Comparison of ENCODE assay signal across 8 cellular contexts in the genomic region with DNA sequence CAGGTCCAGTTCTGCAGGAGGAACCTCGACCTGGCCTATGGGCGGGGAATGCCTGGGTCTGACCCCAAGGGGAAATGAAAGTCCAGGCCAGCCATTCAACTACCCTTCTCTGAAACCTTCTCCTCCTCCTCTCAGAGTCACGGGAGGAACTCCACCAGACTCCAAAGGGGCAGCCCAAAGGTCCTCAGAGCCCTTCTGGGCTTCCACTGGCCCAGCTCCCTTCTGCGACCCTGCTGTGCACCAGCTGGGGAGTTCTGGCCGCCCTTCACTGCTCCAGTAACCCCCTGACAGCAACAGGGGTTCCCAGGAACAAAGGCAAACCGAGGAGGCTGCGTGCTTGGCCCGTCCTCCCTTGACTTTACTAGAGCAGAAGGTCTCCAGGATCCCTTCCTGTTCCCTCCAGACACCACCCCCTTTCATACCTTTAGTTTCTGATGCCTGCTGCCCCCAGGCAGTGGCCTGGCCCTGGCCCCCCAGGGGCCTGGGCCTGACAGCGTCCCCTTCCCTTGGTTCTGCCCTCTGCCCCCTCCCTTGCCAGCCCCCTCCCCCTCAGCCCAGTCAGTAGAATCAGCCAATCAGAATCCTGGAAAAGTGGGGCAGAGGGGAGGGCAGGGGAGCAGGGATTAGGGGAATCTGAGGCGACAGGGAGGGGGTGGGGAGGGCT. TPM values are rescaled to one million over a fixed set of nuclear protein-coding genes. Genes with fewer than 3 reads are reported as not detected.
DNase-seq lines count a peak whose midpoint lies in the region; ATAC-seq and TF ChIP-seq lines count a peak whose summit lies in the region.

No MANE protein-coding gene starts in this region.

- intact Hi-C loops in activated T-helper 1 cell treated with anti-CD3 and anti-CD28 coated beads, Interleukin-12 subunit alpha, Interleukin-12 subunit beta, Interleukin-2, Interleukin-4 antibody, amounts not matched to agents 30 ng/mL and 10 ng/mL and 1 ng/mL, durations not matched to agents 14 hours and 24 hours and 36 hours (cut with micrococcal nuclease): no loop called here

- H3K4me1 Mint-ChIP-seq in activated T-helper 1 cell treated with anti-CD3 and anti-CD28 coated beads, Interleukin-12 subunit alpha, Interleukin-12 subunit beta, Interleukin-2, Interleukin-4 antibody, amounts not matched to agents 30 ng/mL and 10 ng/mL and 1 ng/mL, durations not matched to agents 14 hours and 24 hours and 36 hours (ENCODE audit: low read depth): peaks cover 10% of the 10 kb centered on the region

- H3K36me3 ChIP-seq in esophagus (ENCODE audit: control insufficient read depth in 2 of 2, insufficient read depth in 2 of 2, low read length in 1 of 2): no peaks in the 10 kb centered on the region
- no peaks in the 10 kb centered on the region for H3K36me3 ChIP-seq in brain microvascular endothelial cell (replicated peaks)

- H3K27me3 ChIP-seq in esophagus (ENCODE audit: control insufficient read depth in 1 of 2, insufficient read depth in 2 of 2, low read length in 2 of 2): no peaks in the 10 kb centered on the region
- no peaks in the 10 kb centered on the region for H3K27me3 ChIP-seq in brain microvascular endothelial cell (replicated peaks)

- peaks cover 0 to 32% of the 10 kb centered on the region in 2 donors for H3K4me1 ChIP-seq in esophagus (ENCODE audit: control insufficient read depth in 2 of 2, insufficient read depth in 2 of 2, low read length in 1 of 2)

- H3K4me3 ChIP-seq in esophagus (ENCODE audit: low read depth in 1 of 2, low read length in 2 of 2): no peak overlapping the region
- H3K4me3 ChIP-seq in skin epidermis: no peak overlapping the region
- no peak overlapping the region for H3K4me3 ChIP-seq in brain microvascular endothelial cell (ENCODE audit: low read depth, low read length)

- H3K9me3 Mint-ChIP-seq in activated T-helper 1 cell treated with anti-CD3 and anti-CD28 coated beads, Interleukin-12 subunit alpha, Interleukin-12 subunit beta, Interleukin-2, Interleukin-4 antibody, amounts not matched to agents 30 ng/mL and 10 ng/mL and 1 ng/mL, durations not matched to agents 14 hours and 24 hours and 36 hours: no peaks in the 10 kb centered on the region

- H3K27ac ChIP-seq in esophagus (ENCODE audit: low read depth in 2 of 2, low read length in 1 of 2): peak overlapping the region; percentile 64 to 65
- H3K27ac ChIP-seq in skin epidermis: peak overlapping the region in 19 of 21 experiments; percentile 59 to 92 (median 79)
- no peak overlapping the region for H3K27ac ChIP-seq in brain microvascular endothelial cell

- in situ Hi-C loops in brain microvascular endothelial cell (cut with HindIII; ENCODE audit: low pct_ligation_motif_present, low sequenced_read_pairs): no loop called here

- no peak overlapping the region for H3K4me3 Mint-ChIP-seq in activated T-helper 1 cell treated with anti-CD3 and anti-CD28 coated beads, Interleukin-12 subunit alpha, Interleukin-12 subunit beta, Interleukin-2, Interleukin-4 antibody, amounts not matched to agents 30 ng/mL and 10 ng/mL and 1 ng/mL, durations not matched to agents 14 hours and 24 hours and 36 hours

- H3K27ac Mint-ChIP-seq in activated T-helper 1 cell treated with anti-CD3 and anti-CD28 coated beads, Interleukin-12 subunit alpha, Interleukin-12 subunit beta, Interleukin-2, Interleukin-4 antibody, amounts not matched to agents 30 ng/mL and 10 ng/mL and 1 ng/mL, durations not matched to agents 14 hours and 24 hours and 36 hours: no peak overlapping the region

- no peaks in the 10 kb centered on the region for H3K9me3 ChIP-seq in esophagus (ENCODE audit: control insufficient read depth in 2 of 2, insufficient read depth in 1 of 2, low read depth in 1 of 2, low read length in 1 of 2)

- ATAC-seq in HG03469 (IDR thresholded peaks at IDR 0.05; ENCODE audit: unreplicated experiment) (peak; percentile 28), GM19328 (IDR thresholded peaks at IDR 0.05; ENCODE audit: unreplicated experiment) (no peak), GM18519 (IDR thresholded peaks at IDR 0.05; ENCODE audit: low FRiP score, unreplicated experiment) (no peak)

- no peak for TF ChIP-seq CTCF in brain microvascular endothelial cell (IDR thresholded peaks at IDR 0.05; ENCODE audit: low read depth, low read length, missing control alignments)

- DNase-seq in activated T-helper 1 cell treated with anti-CD3 and anti-CD28 coated beads, Interleukin-12 subunit alpha, Interleukin-12 subunit beta, Interleukin-2, Interleukin-4 antibody, amounts not matched to agents 30 ng/mL and 10 ng/mL and 1 ng/mL, durations not matched to agents 14 hours and 24 hours and 36 hours (ENCODE audit: low spot score): no peak
- DNase-seq in brain microvascular endothelial cell: no peak

- TF ChIP-seq POLR2A in GM19099 (IDR thresholded peaks at IDR 0.05; ENCODE audit: extremely low read depth, insufficient read length, low read depth): peak; percentile 23

- peaks cover 1% of the 10 kb centered on the region for H3K36me3 Mint-ChIP-seq in activated T-helper 1 cell treated with anti-CD3 and anti-CD28 coated beads, Interleukin-12 subunit alpha, Interleukin-12 subunit beta, Interleukin-2, Interleukin-4 antibody, amounts not matched to agents 30 ng/mL and 10 ng/mL and 1 ng/mL, durations not matched to agents 14 hours and 24 hours and 36 hours (ENCODE audit: low read depth)

- 57 to 66% methylated on average over 10 of the region's 10 CpGs for WGBS in esophagus, 2 donors

- peaks cover 2% of the 10 kb centered on the region for H3K27me3 Mint-ChIP-seq in activated T-helper 1 cell treated with anti-CD3 and anti-CD28 coated beads, Interleukin-12 subunit alpha, Interleukin-12 subunit beta, Interleukin-2, Interleukin-4 antibody, amounts not matched to agents 30 ng/mL and 10 ng/mL and 1 ng/mL, durations not matched to agents 14 hours and 24 hours and 36 hours (ENCODE audit: insufficient read depth)

RNA-seq across cellular contexts. Expression of a gene that starts 0.8 kb away (rescaled TPM):
- 10 to 100 TPM; 44.6 to 49.9 TPM for polyA plus RNA-seq in esophagus
- 0.99 and 1.3 TPM in 2 replicates for total RNA-seq in activated T-helper 1 cell treated with anti-CD3 and anti-CD28 coated beads, Interleukin-12 subunit alpha, Interleukin-12 subunit beta, Interleukin-2, Interleukin-4 antibody, amounts not matched to agents 30 ng/mL and 10 ng/mL and 1 ng/mL, durations not matched to agents 14 hours and 24 hours and 36 hours

RNA-seq across cellular contexts. Expression of a gene that starts 21.1 kb away (rescaled TPM):
- under 1 TPM; 0.29 TPM for polyA plus RNA-seq in esophagus
- 2.3 and 2.4 TPM in 2 replicates for total RNA-seq in activated T-helper 1 cell treated with anti-CD3 and anti-CD28 coated beads, Interleukin-12 subunit alpha, Interleukin-12 subunit beta, Interleukin-2, Interleukin-4 antibody, amounts not matched to agents 30 ng/mL and 10 ng/mL and 1 ng/mL, durations not matched to agents 14 hours and 24 hours and 36 hours

RNA-seq across cellular contexts. Expression of a gene that starts 33.7 kb away (rescaled TPM):
- 10 to 100 TPM; 20.0 to 42.8 TPM for polyA plus RNA-seq in esophagus
- total RNA-seq in activated T-helper 1 cell treated with anti-CD3 and anti-CD28 coated beads, Interleukin-12 subunit alpha, Interleukin-12 subunit beta, Interleukin-2, Interleukin-4 antibody, amounts not matched to agents 30 ng/mL and 10 ng/mL and 1 ng/mL, durations not matched to agents 14 hours and 24 hours and 36 hours: 31.2 and 31.6 TPM in 2 replicates
